11 cellular contexts compared by ENCODE assay signal in the genomic region with DNA sequence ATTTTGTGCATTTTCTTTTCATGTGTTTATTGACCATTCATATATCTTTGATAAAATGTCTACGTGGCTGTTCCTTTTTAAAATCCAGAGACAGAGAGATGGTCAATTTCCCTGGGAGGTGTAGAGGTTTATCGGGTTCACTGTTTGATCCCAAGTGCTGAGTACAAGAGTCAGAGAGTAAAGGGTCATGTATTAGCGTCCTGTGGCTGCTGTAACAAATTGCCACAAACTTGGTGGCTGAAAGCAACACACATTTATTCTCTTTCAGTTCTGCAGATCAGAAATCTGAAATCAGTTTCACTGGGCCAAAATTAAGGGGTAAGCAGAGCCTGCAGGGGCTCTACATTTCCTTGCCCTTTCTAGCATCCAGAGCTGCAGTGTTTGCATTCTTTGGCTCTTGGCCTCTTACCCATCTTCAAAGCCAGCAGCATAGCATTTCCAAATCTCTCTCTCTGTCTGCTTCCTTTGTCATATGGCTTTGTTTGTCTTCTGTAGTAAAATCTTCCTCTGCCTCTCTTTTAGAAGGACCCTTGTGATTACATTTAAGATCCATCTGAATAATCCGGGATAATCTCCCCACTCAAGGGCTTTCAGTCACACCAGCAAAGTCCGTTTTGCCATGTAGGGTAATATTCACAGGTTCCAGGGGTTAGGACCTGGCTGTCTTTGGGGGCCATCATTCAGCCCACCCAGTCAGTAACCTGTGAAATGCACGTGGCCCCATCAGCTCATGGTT. TPM values are rescaled to one million over a fixed set of nuclear protein-coding genes. Genes with fewer than 3 reads are reported as not detected.
DNase-seq lines count a peak whose midpoint lies in the region; ATAC-seq, FAIRE-seq and TF ChIP-seq lines count a peak whose summit lies in the region.
"Had no signal": no experiment of that assay in that cellular context is flagged by ENCODE, and none has a peak within 500 bp of the region (broad histone marks: within the 10 kb centered on the region; RNA-seq: fewer than 3 reads in every experiment).

No MANE protein-coding gene starts in this region.

- no peak for TF ChIP-seq POLR2A in right lobe of liver (IDR thresholded peaks at IDR 0.05)

- H3K4me3 ChIP-seq in right lobe of liver, result no peak overlapping the region
- no peak overlapping the region for H3K4me3 ChIP-seq in CD8-positive, alpha-beta T cell (ENCODE audit: low read depth, low read length)

- WGBS in right lobe of liver (ENCODE audit: insufficient coverage, low coverage, low lambda C conversion rate, missing lambda C conversion rate), result 79% methylated on average over 6 of the region's 6 CpGs

- H3K36me3 Mint-ChIP-seq in activated naive CD8-positive, alpha-beta T cell, result no peaks in the 10 kb centered on the region
- H3K36me3 Mint-ChIP-seq in activated naive CD8-positive, alpha-beta T cell treated with anti-CD3 and anti-CD28 coated beads for 36 hours, result no peaks in the 10 kb centered on the region
- no peaks in the 10 kb centered on the region for H3K36me3 Mint-ChIP-seq in activated T-helper 17 cell treated with anti-CD3 and anti-CD28 coated beads, Interleukin-2, amount 50 U/mL, for 72 hours (ENCODE audit: low read depth)
- H3K36me3 Mint-ChIP-seq in CD8-positive, alpha-beta T cell, result no peaks in the 10 kb centered on the region

- peak overlapping the region; percentile 32 for H3K4me3 Mint-ChIP-seq in activated naive CD8-positive, alpha-beta T cell
- no peak overlapping the region for H3K4me3 Mint-ChIP-seq in activated naive CD8-positive, alpha-beta T cell treated with anti-CD3 and anti-CD28 coated beads for 36 hours
- peak overlapping the region; percentile 37 for H3K4me3 Mint-ChIP-seq in activated T-helper 17 cell treated with anti-CD3 and anti-CD28 coated beads, Interleukin-2, amount 50 U/mL, for 72 hours
- H3K4me3 Mint-ChIP-seq in CD8-positive, alpha-beta T cell, result no peak overlapping the region

- H3K27me3 ChIP-seq in right lobe of liver, result no peaks in the 10 kb centered on the region
- no peaks in the 10 kb centered on the region for H3K27me3 ChIP-seq in CD8-positive, alpha-beta T cell (ENCODE audit: insufficient read depth, low read length)

- no peak for TF ChIP-seq CTCF in right lobe of liver (IDR thresholded peaks at IDR 0.05)
- TF ChIP-seq CTCF in CD8-positive, alpha-beta T cell (IDR thresholded peaks at IDR 0.05), result no peak

- no peaks in the 10 kb centered on the region for H3K36me3 ChIP-seq in right lobe of liver
- no peaks in the 10 kb centered on the region for H3K36me3 ChIP-seq in CD8-positive, alpha-beta T cell (ENCODE audit: insufficient read depth, low read length)

- POLR2A ChIA-PET in CD8-positive, alpha-beta T cell (lab: Charles Lee), result interaction anchor here (1.4 kb wide), 1 partner anchor 319 kb away, joined by 3 read pairs; no protein-coding TSS in a partner anchor

- DNase-seq in activated naive CD8-positive, alpha-beta T cell treated with anti-CD3 and anti-CD28 coated beads for 36 hours, result no peak
- DNase-seq in right lobe of liver, result no peak
- DNase-seq in urothelium cell line (ENCODE audit: low spot score), result no peak
- DNase-seq in CD8-positive, alpha-beta T cell, result no peak
- DNase-seq in NCI-H446 (lab: John Stamatoyannopoulos, UW), result no peak
- DNase-seq: DMS153 had no signal

- no peaks in the 10 kb centered on the region for H3K9me3 Mint-ChIP-seq in activated naive CD8-positive, alpha-beta T cell (ENCODE audit: low read depth)
- H3K9me3 Mint-ChIP-seq in activated naive CD8-positive, alpha-beta T cell treated with anti-CD3 and anti-CD28 coated beads for 36 hours, result no peaks in the 10 kb centered on the region
- H3K9me3 Mint-ChIP-seq in activated T-helper 17 cell treated with anti-CD3 and anti-CD28 coated beads, Interleukin-2, amount 50 U/mL, for 72 hours, result no peaks in the 10 kb centered on the region
- no peaks in the 10 kb centered on the region for H3K9me3 Mint-ChIP-seq in CD8-positive, alpha-beta T cell

- peak overlapping the region in 2 of 3 donors; percentile 89 to 91 for H3K27ac ChIP-seq in right lobe of liver
- no peak overlapping the region for H3K27ac ChIP-seq in CD8-positive, alpha-beta T cell (ENCODE audit: low read depth, low read length)

- H3K9me3 ChIP-seq in right lobe of liver, result no peaks in the 10 kb centered on the region
- no peaks in the 10 kb centered on the region for H3K9me3 ChIP-seq in CD8-positive, alpha-beta T cell (ENCODE audit: low read length)

- no peak overlapping the region for H3K27ac Mint-ChIP-seq in activated naive CD8-positive, alpha-beta T cell
- H3K27ac Mint-ChIP-seq in activated naive CD8-positive, alpha-beta T cell treated with anti-CD3 and anti-CD28 coated beads for 36 hours, result no peak overlapping the region
- H3K27ac Mint-ChIP-seq in activated T-helper 17 cell treated with anti-CD3 and anti-CD28 coated beads, Interleukin-2, amount 50 U/mL, for 72 hours, result no peak overlapping the region
- no peak overlapping the region for H3K27ac Mint-ChIP-seq in CD8-positive, alpha-beta T cell

- FAIRE-seq in urothelium cell line (lab: Jason Lieb, UNC), result peak; percentile 44
- FAIRE-seq: A204.1, RCC 7860 had no signal

- peaks cover 7% of the 10 kb centered on the region for H3K27me3 Mint-ChIP-seq in activated naive CD8-positive, alpha-beta T cell
- peaks cover 15% of the 10 kb centered on the region for H3K27me3 Mint-ChIP-seq in activated naive CD8-positive, alpha-beta T cell treated with anti-CD3 and anti-CD28 coated beads for 36 hours
- peaks cover 8% of the 10 kb centered on the region for H3K27me3 Mint-ChIP-seq in activated T-helper 17 cell treated with anti-CD3 and anti-CD28 coated beads, Interleukin-2, amount 50 U/mL, for 72 hours
- H3K27me3 Mint-ChIP-seq in CD8-positive, alpha-beta T cell (ENCODE audit: low read depth), result peaks cover 4% of the 10 kb centered on the region

- no peaks in the 10 kb centered on the region for H3K4me1 Mint-ChIP-seq in activated naive CD8-positive, alpha-beta T cell (ENCODE audit: low read depth)
- H3K4me1 Mint-ChIP-seq in activated naive CD8-positive, alpha-beta T cell treated with anti-CD3 and anti-CD28 coated beads for 36 hours, result peaks cover 2% of the 10 kb centered on the region
- no peaks in the 10 kb centered on the region for H3K4me1 Mint-ChIP-seq in activated T-helper 17 cell treated with anti-CD3 and anti-CD28 coated beads, Interleukin-2, amount 50 U/mL, for 72 hours
- H3K4me1 Mint-ChIP-seq in CD8-positive, alpha-beta T cell (ENCODE audit: low read depth), result no peaks in the 10 kb centered on the region

- peaks cover 0 to 39% (median 18%) of the 10 kb centered on the region in 4 donors for H3K4me1 ChIP-seq in right lobe of liver
- no peaks in the 10 kb centered on the region for H3K4me1 ChIP-seq in CD8-positive, alpha-beta T cell (ENCODE audit: insufficient read depth, low read length)

- no peak for ATAC-seq in activated T-helper 17 cell treated with anti-CD3 and anti-CD28 coated beads, Interleukin-2, amount 50 U/mL, for 72 hours (replicated peaks)
- ATAC-seq in right lobe of liver, result no peak
- ATAC-seq in HG02798 (IDR thresholded peaks at IDR 0.05; ENCODE audit: poor library complexity, unreplicated experiment), result no peak
- ATAC-seq in CD8-positive, alpha-beta T cell, result no peak

- CTCF ChIA-PET in CD8-positive, alpha-beta T cell (lab: Charles Lee), result interaction anchor here (0.5 to 11.1 kb wide), 33 partner anchors 8 to 1064 kb away, joined by 3 to 235 read pairs (median 4); a partner anchor contains a TSS

- intact Hi-C loops in right lobe of liver (cut with DNase I), result loop anchor here (10.0 kb wide), 2 partner anchors 119 to 319 kb away; no protein-coding TSS in a partner anchor
- intact Hi-C loops in CD8-positive, alpha-beta T cell (cut with DNase I, micrococcal nuclease), result loop anchor here (2.0 to 10.0 kb wide), 5 partner anchors 966 to 1433 kb away; no protein-coding TSS in a partner anchor

RNA-seq across cellular contexts. Expression of a gene that starts 49.9 kb away (rescaled TPM):
- under 1 TPM; 0.24 to 0.25 TPM for total RNA-seq in activated naive CD8-positive, alpha-beta T cell treated with anti-CD3 and anti-CD28 coated beads for 36 hours
- total RNA-seq in activated T-helper 17 cell treated with anti-CD3 and anti-CD28 coated beads, Interleukin-2, amount 50 U/mL, for 72 hours, result under 1 TPM; 0.11 to 0.22 TPM
- 1 to 10 TPM in 1 of 6 experiments, under 1 TPM in 5; 0.40 to 1.2 (median 0.87) TPM for total RNA-seq in right lobe of liver
- total RNA-seq in CD8-positive, alpha-beta T cell, result not detected

Comparison
In these comparisons a context has a peak if more than half of its experiments do, and no peak if none do; other contexts are left out.
1. H3K4me3 Mint-ChIP-seq: peak in activated naive CD8-positive, alpha-beta T cell (single experiment) and activated T-helper 17 cell treated with anti-CD3 and anti-CD28 coated beads, Interleukin-2, amount 50 U/mL, for 72 hours (single experiment); none in activated naive CD8-positive, alpha-beta T cell treated with anti-CD3 and anti-CD28 coated beads for 36 hours (single experiment) and CD8-positive, alpha-beta T cell (single experiment).